ENCODE assay signal across 19 cellular contexts in the genomic region with DNA sequence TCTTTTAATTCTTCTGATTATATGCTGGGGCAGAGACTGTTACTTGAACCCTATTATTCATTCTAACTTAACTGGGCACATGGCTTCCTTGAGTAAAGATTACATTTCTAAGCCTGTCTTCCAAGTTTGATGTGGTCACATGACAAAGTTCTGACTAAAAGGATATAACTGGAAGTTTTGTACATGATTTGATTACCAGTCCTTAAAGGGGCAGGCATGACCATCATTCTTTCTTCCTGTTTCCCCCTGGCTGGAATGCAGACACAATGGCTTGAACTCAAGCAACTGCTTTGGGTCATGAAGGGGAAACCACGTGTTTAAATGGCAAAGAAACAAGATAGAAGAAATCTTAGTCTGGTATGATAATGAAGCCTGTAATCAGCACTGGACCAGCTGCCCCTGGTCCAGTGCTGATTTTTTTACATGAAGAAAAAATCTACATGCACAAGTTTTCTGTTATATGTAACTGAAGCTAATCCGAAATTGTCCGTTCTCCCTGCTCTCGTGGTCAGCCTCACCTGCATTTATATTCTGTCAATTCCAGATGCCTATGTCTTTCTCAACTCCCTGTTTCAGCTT. TPM values are rescaled to one million over a fixed set of nuclear protein-coding genes. Genes with fewer than 3 reads are reported as not detected.
"Had no signal": no experiment of that assay in that cellular context is flagged by ENCODE, and none has a peak within 500 bp of the region (broad histone marks: within the 10 kb centered on the region; RNA-seq: fewer than 3 reads in every experiment).

No MANE protein-coding gene starts in this region.

- H3K27ac Mint-ChIP-seq: activated CD8-positive, alpha-beta memory T cell treated with anti-CD3 and anti-CD28 coated beads, Interleukin-2, amount 10 ng/mL, durations not matched to agents 7 days and 5 days; activated naive CD8-positive, alpha-beta T cell; activated T-cell treated with anti-CD3 and anti-CD28 coated beads, Interleukin-2, amount 50 U/mL, for 24 hours; natural killer cell; progenitor cell of endocrine pancreas; stimulated activated effector memory CD8-positive, alpha-beta T cell treated with anti-CD3 and anti-CD28 coated beads, Interleukin-12 subunit alpha, Interleukin-12 subunit beta, amount 100 ng/mL, for 72 hours had no signal

- H3K4me1 Mint-ChIP-seq: natural killer cell; stimulated activated effector memory CD8-positive, alpha-beta T cell treated with anti-CD3 and anti-CD28 coated beads, Interleukin-12 subunit alpha, Interleukin-12 subunit beta, amount 100 ng/mL, for 72 hours had no signal

- DNase-seq: activated CD4-positive, alpha-beta T cell treated with anti-CD3 and anti-CD28 coated beads for 1 hour; activated CD4-positive, alpha-beta T cell treated with anti-CD3 and anti-CD28 coated beads, Interleukin-2, amount 50 U/mL, for 48 hours; activated CD8-positive, alpha-beta memory T cell treated with anti-CD3 and anti-CD28 coated beads, Interleukin-2, amount 10 ng/mL, durations not matched to agents 7 days and 5 days; activated effector memory CD4-positive, alpha-beta T cell treated with anti-CD3 and anti-CD28 coated beads, Interleukin-2, amount 50 U/mL, for 16 hours; activated T-cell treated with anti-CD3 and anti-CD28 coated beads, Interleukin-2, amount 50 U/mL, for 24 hours; colonic mucosa; effector CD4-positive, alpha-beta T cell; glutamatergic neuron; left colon; natural killer cell; occipital lobe; right cardiac atrium; thyroid gland; uterus had no signal

- H3K4me3 Mint-ChIP-seq: activated CD8-positive, alpha-beta memory T cell treated with anti-CD3 and anti-CD28 coated beads, Interleukin-2, amount 10 ng/mL, durations not matched to agents 7 days and 5 days; activated naive CD8-positive, alpha-beta T cell; activated T-cell treated with anti-CD3 and anti-CD28 coated beads, Interleukin-2, amount 50 U/mL, for 24 hours; natural killer cell; stimulated activated effector memory CD8-positive, alpha-beta T cell treated with anti-CD3 and anti-CD28 coated beads, Interleukin-12 subunit alpha, Interleukin-12 subunit beta, amount 100 ng/mL, for 72 hours had no signal

- H3K4me3 ChIP-seq: ascending aorta, cardiac muscle cell, colonic mucosa, thyroid gland, uterus had no signal

- H3K36me3 ChIP-seq: ascending aorta, cardiac muscle cell, colonic mucosa, thyroid gland, uterus had no signal

- H3K36me3 Mint-ChIP-seq: activated CD8-positive, alpha-beta memory T cell treated with anti-CD3 and anti-CD28 coated beads, Interleukin-2, amount 10 ng/mL, durations not matched to agents 7 days and 5 days; activated naive CD8-positive, alpha-beta T cell; natural killer cell; stimulated activated effector memory CD8-positive, alpha-beta T cell treated with anti-CD3 and anti-CD28 coated beads, Interleukin-12 subunit alpha, Interleukin-12 subunit beta, amount 100 ng/mL, for 72 hours had no signal

- H3K27me3 ChIP-seq: ascending aorta, cardiac muscle cell, colonic mucosa, thyroid gland, uterus had no signal

- H3K9me3 Mint-ChIP-seq: activated T-cell treated with anti-CD3 and anti-CD28 coated beads, Interleukin-2, amount 50 U/mL, for 24 hours; natural killer cell; stimulated activated effector memory CD8-positive, alpha-beta T cell treated with anti-CD3 and anti-CD28 coated beads, Interleukin-12 subunit alpha, Interleukin-12 subunit beta, amount 100 ng/mL, for 72 hours had no signal

- H3K27me3 Mint-ChIP-seq: activated naive CD8-positive, alpha-beta T cell; activated T-cell treated with anti-CD3 and anti-CD28 coated beads, Interleukin-2, amount 50 U/mL, for 24 hours had no signal

- H3K4me1 ChIP-seq: ascending aorta, uterus had no signal

- H3K27ac ChIP-seq: ascending aorta, cardiac muscle cell, colonic mucosa, thyroid gland, uterus had no signal

- H3K9me3 ChIP-seq: ascending aorta, colonic mucosa, thyroid gland, uterus had no signal

RNA-seq across cellular contexts. Expression of gene SHLD1, which starts 15.6 kb away (rescaled TPM):
- total RNA-seq: ascending aorta had no signal
